ENCODE assay signal across 11 cellular contexts in genomic region chr12:47736877-47737676, GRCh38. TPM values are rescaled to one million over a fixed set of nuclear protein-coding genes. Genes with fewer than 3 reads are reported as not detected.
DNase-seq lines count a peak whose midpoint lies in the region; ATAC-seq and TF ChIP-seq lines count a peak whose summit lies in the region.
"Had no signal": no experiment of that assay in that cellular context is flagged by ENCODE, and none has a peak within 500 bp of the region (broad histone marks: within the 10 kb centered on the region; RNA-seq: fewer than 3 reads in every experiment).

No MANE protein-coding gene starts in this region.

- TF ChIP-seq EP300 in ovary (IDR thresholded peaks at IDR 0.05), result no peak

- ATAC-seq in WTC11, result peak; percentile 8; the same call in 1 of the 2 replicates
- no peak for ATAC-seq in GM18868 (IDR thresholded peaks at IDR 0.05; ENCODE audit: unreplicated experiment)
- no peak for ATAC-seq in effector memory CD8-positive, alpha-beta T cell (replicated peaks)

- H3K9me3 ChIP-seq in ovary, result no peaks in the 10 kb centered on the region

- CTCF ChIA-PET in WTC11 (lab: Charles Lee), result interaction anchor here (0.9 to 15.4 kb wide), 7 partner anchors 21 to 105 kb away, joined by 3 to 735 read pairs (median 13); partner anchors contain the start of genes RAPGEF3, RPAP3 and SLC48A1
- CTCF ChIA-PET in activated CD4-positive, alpha-beta memory T cell treated with anti-CD3 and anti-CD28 coated beads for 36 hours (lab: Charles Lee), result interaction anchor here (1.0 to 15.9 kb wide), 4 partner anchors 18 to 101 kb away, joined by 3 to 837 read pairs (median 6); partner anchors contain the start of gene SLC48A1

- H3K4me1 Mint-ChIP-seq in WTC11, result peaks cover 26% of the 10 kb centered on the region
- peaks cover 20% of the 10 kb centered on the region for H3K4me1 Mint-ChIP-seq in activated CD4-positive, alpha-beta memory T cell treated with anti-CD3 and anti-CD28 coated beads for 36 hours (ENCODE audit: low read depth)
- H3K4me1 Mint-ChIP-seq in effector memory CD8-positive, alpha-beta T cell (ENCODE audit: low read depth in 2 of 2), result peaks cover 23 to 31% of the 10 kb centered on the region in 2 donors

- 2 to 5% (median 4%) methylated on average over 19 of the region's 19 CpGs for WGBS in ovary, 3 donors

- intact Hi-C loops in cardiac septum (cut with DNase I), result loop anchor here (1.0 kb wide), 2 partner anchors 16 to 20 kb away; no protein-coding TSS in a partner anchor
- intact Hi-C loops in ovary (cut with DNase I), result loop anchor here in 2 of 4 donors (5.0 to 10.0 kb wide), 2 partner anchors 40 to 98 kb away; no protein-coding TSS in a partner anchor
- intact Hi-C loops in activated CD4-positive, alpha-beta memory T cell treated with anti-CD3 and anti-CD28 coated beads for 36 hours (cut with micrococcal nuclease), result no loop called here

- peak overlapping the region; percentile 29; the same call in 1 of the 2 replicates for H3K4me3 ChIP-seq in AG10803 (ENCODE audit: low read length)
- no peak overlapping the region for H3K4me3 ChIP-seq in ovary

- DNase-seq in AG10803 (ENCODE audit: low read depth), result peak; percentile 90
- DNase-seq in WTC11 (ENCODE audit: low spot score), result peak; percentile 38
- peak; percentile 90 for DNase-seq in cardiac septum (ENCODE audit: low spot score)
- peak; percentile 94 to 98 (median 96) for DNase-seq in ovary
- DNase-seq in cerebellar cortex (ENCODE audit: low spot score), result no peak
- no peak for DNase-seq in activated CD4-positive, alpha-beta memory T cell treated with anti-CD3 and anti-CD28 coated beads for 36 hours
- no peak for DNase-seq in effector memory CD8-positive, alpha-beta T cell
- DNase-seq: DND-41, NCI-H146 had no signal

- H3K36me3 Mint-ChIP-seq in WTC11, result no peaks in the 10 kb centered on the region
- no peaks in the 10 kb centered on the region for H3K36me3 Mint-ChIP-seq in activated CD4-positive, alpha-beta memory T cell treated with anti-CD3 and anti-CD28 coated beads for 36 hours
- peaks cover 3% of the 10 kb centered on the region for H3K36me3 Mint-ChIP-seq in effector memory CD8-positive, alpha-beta T cell (ENCODE audit: insufficient read depth)

- POLR2A ChIA-PET in WTC11 (lab: Charles Lee), result no interaction called here
- POLR2A ChIA-PET in activated CD4-positive, alpha-beta memory T cell treated with anti-CD3 and anti-CD28 coated beads for 36 hours (lab: Charles Lee), result interaction anchor here (2.2 kb wide), 1 partner anchor 96 kb away, joined by 5 read pairs; no protein-coding TSS in a partner anchor

- H3K9me3 Mint-ChIP-seq in WTC11, result no peaks in the 10 kb centered on the region
- H3K9me3 Mint-ChIP-seq in activated CD4-positive, alpha-beta memory T cell treated with anti-CD3 and anti-CD28 coated beads for 36 hours, result no peaks in the 10 kb centered on the region
- H3K9me3 Mint-ChIP-seq in effector memory CD8-positive, alpha-beta T cell, result no peaks in the 10 kb centered on the region

- peak overlapping the region; percentile 68 to 91 for H3K27ac ChIP-seq in ovary

- H3K36me3 ChIP-seq in ovary, result no peaks in the 10 kb centered on the region

- no peak overlapping the region for H3K27ac Mint-ChIP-seq in WTC11
- H3K27ac Mint-ChIP-seq in activated CD4-positive, alpha-beta memory T cell treated with anti-CD3 and anti-CD28 coated beads for 36 hours, result no peak overlapping the region
- no peak overlapping the region for H3K27ac Mint-ChIP-seq in effector memory CD8-positive, alpha-beta T cell

- peaks cover 6% of the 10 kb centered on the region; the same call in 1 of the 2 replicates for H3K27me3 Mint-ChIP-seq in WTC11 (ENCODE audit: low read depth)
- no peaks in the 10 kb centered on the region for H3K27me3 Mint-ChIP-seq in activated CD4-positive, alpha-beta memory T cell treated with anti-CD3 and anti-CD28 coated beads for 36 hours
- H3K27me3 Mint-ChIP-seq in effector memory CD8-positive, alpha-beta T cell, result peaks cover 0 to 7% of the 10 kb centered on the region in 2 donors

- no peaks in the 10 kb centered on the region for H3K27me3 ChIP-seq in ovary

- H3K4me1 ChIP-seq in ovary (ENCODE audit: insufficient read depth), result peaks cover 37% of the 10 kb centered on the region

- TF ChIP-seq POLR2A in ovary (IDR thresholded peaks at IDR 0.05), result peak; percentile 34

- no peak overlapping the region for H3K4me3 Mint-ChIP-seq in WTC11
- H3K4me3 Mint-ChIP-seq in activated CD4-positive, alpha-beta memory T cell treated with anti-CD3 and anti-CD28 coated beads for 36 hours, result no peak overlapping the region
- H3K4me3 Mint-ChIP-seq in effector memory CD8-positive, alpha-beta T cell, result no peak overlapping the region

- no peak for TF ChIP-seq CTCF in AG10803 (conservative IDR thresholded peaks at IDR 0.05; ENCODE audit: low read length)
- TF ChIP-seq CTCF in WTC11 (IDR thresholded peaks at IDR 0.05), result no peak
- peak in 1 of 3 donors; percentile 6 for TF ChIP-seq CTCF in ovary (IDR thresholded peaks at IDR 0.05)

TF ChIP-seq in WTC11, 78 proteins besides CTCF, POLR2A, EP300 and RAD21 (continues in another document):
- TF ChIP-seq PRDM15 (CRISPR knock-in tag; IDR thresholded peaks at IDR 0.05), result no peak
- TF ChIP-seq MXD4 (CRISPR knock-in tag; IDR thresholded peaks at IDR 0.05; ENCODE audit: borderline replicate concordance), result no peak

RNA-seq across cellular contexts. Expression of gene ENDOU, which starts 11.8 kb away (rescaled TPM):
- total RNA-seq in WTC11 (2021), result not detected in 3 replicates
- 0.24 TPM for total RNA-seq in cardiac septum
- total RNA-seq in ovary, result 1 to 10 TPM in 5 of 7 donors, under 1 TPM in 2; 0.69 to 3.6 (median 1.3) TPM
- polyA plus RNA-seq in ovary, result 1 to 10 TPM; 1.4 to 1.6 TPM
- not detected for total RNA-seq in activated CD4-positive, alpha-beta memory T cell treated with anti-CD3 and anti-CD28 coated beads for 36 hours
- total RNA-seq: H1 had no signal
- polyA plus RNA-seq: H1 had no signal

RNA-seq across cellular contexts. Expression of gene RAPGEF3, which starts 21.6 kb away (rescaled TPM):
- total RNA-seq in WTC11 (2021), result 9.0 to 13.3 TPM (median 9.7 TPM) in 3 replicates
- 26.3 TPM for total RNA-seq in cardiac septum
- 100 to 1,000 TPM in 3 of 7 donors, 10 to 100 TPM in 4; 50.4 to 132 (median 93.5) TPM for total RNA-seq in ovary
- 10 to 100 TPM; 16.9 to 68.4 TPM for polyA plus RNA-seq in ovary
- total RNA-seq in activated CD4-positive, alpha-beta memory T cell treated with anti-CD3 and anti-CD28 coated beads for 36 hours, result 1 to 10 TPM; 2.1 to 2.5 TPM

RNA-seq across cellular contexts. Expression of gene RPAP3, which starts 31.2 kb away (rescaled TPM):
- total RNA-seq in WTC11 (2021) (34.4 to 44.3 TPM (median 40.6 TPM) in 3 replicates), cardiac septum (21.0 TPM), ovary (10 to 100 TPM; 18.4 to 71.3 (median 41.8) TPM)
- polyA plus RNA-seq in ovary, result 10 to 100 TPM; 15.6 to 18.6 TPM
- 10 to 100 TPM; 49.4 to 50.2 TPM for total RNA-seq in activated CD4-positive, alpha-beta memory T cell treated with anti-CD3 and anti-CD28 coated beads for 36 hours

RNA-seq across cellular contexts. Expression of gene SLC48A1, which starts 36.0 kb away (rescaled TPM):
- total RNA-seq in WTC11 (2021) (13.5 to 16.8 TPM (median 13.8 TPM) in 3 replicates), cardiac septum (20.7 TPM), ovary (100 to 1,000 TPM in 2 of 7 donors, 10 to 100 TPM in 5; 36.7 to 143 (median 98.3) TPM)
- 10 to 100 TPM; 24.1 to 41.1 TPM for polyA plus RNA-seq in ovary
- total RNA-seq in activated CD4-positive, alpha-beta memory T cell treated with anti-CD3 and anti-CD28 coated beads for 36 hours, result 10 to 100 TPM; 13.7 to 16.2 TPM

Comparison
In these comparisons a context has a peak if more than half of its experiments do, and no peak if none do; other contexts are left out.
1. DNase-seq: peak in AG10803 (single experiment), WTC11 (single experiment), cardiac septum (single experiment) and ovary (5 of 5); none in cerebellar cortex (single experiment), activated CD4-positive, alpha-beta memory T cell treated with anti-CD3 and anti-CD28 coated beads for 36 hours (single experiment) and effector memory CD8-positive, alpha-beta T cell (0 of 3).